1 cellular context compared by ENCODE assay signal in genomic region chr12:2652401-2653081, GRCh38.
TF ChIP-seq lines count a peak whose summit lies in the region.

No MANE protein-coding gene starts in this region.

TF ChIP-seq in HCT116, 20 proteins besides CTCF, POLR2A, EP300 and RAD21 (continued from another document):
- TF ChIP-seq REST (IDR thresholded peaks at IDR 0.05; ENCODE audit: low read depth), result no peak
- no peak for TF ChIP-seq JUND (IDR thresholded peaks at IDR 0.05)
- no peak for TF ChIP-seq POLR2AphosphoS5 (IDR thresholded peaks at IDR 0.05; ENCODE audit: low read depth, low read length)
- no peak for TF ChIP-seq MAX (IDR thresholded peaks at IDR 0.05)
TF ChIP-seq in HCT116: peak in this region for 0.
